1 cellular context compared by ENCODE assay signal in the genomic region with DNA sequence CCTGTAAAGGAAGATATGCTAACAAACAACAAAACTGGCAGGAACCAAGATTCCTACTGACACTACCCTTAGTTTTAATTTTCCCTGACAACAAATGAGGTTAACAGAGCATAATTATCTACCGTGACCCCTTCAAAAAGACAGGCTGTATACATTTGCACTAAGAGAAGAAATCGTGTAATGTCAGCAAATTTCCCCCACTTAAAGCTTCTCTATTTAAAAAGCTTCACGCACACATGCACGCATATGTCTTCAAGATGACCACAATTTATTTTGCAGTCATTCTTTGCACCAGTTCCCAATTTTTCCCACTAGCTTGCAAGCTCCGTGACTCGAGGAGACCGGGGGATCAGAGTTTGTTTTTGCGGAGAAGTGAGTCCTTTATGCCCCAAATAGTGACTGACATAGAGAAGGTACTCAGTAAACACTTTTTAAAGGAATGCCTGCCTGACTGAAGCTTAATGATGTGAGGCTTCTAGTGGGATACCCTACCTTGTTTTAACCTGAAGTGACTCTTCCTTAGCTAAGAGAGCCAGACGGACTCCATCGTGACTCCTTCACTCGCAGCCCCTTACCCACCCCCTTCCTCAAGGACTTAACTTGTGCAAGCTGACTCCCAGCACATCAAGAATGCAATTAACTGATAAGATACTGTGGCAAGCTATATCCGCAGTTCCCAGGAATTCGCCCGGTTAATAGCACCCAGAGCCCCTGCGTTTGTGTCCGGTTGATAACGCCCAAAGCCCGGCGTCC.
TF ChIP-seq lines count a peak whose summit lies in the region.

No MANE protein-coding gene starts in this region.

TF ChIP-seq in K562, 482 proteins besides CTCF, POLR2A, EP300 and RAD21 (continued from another document):
- TF ChIP-seq, protein P1, sequence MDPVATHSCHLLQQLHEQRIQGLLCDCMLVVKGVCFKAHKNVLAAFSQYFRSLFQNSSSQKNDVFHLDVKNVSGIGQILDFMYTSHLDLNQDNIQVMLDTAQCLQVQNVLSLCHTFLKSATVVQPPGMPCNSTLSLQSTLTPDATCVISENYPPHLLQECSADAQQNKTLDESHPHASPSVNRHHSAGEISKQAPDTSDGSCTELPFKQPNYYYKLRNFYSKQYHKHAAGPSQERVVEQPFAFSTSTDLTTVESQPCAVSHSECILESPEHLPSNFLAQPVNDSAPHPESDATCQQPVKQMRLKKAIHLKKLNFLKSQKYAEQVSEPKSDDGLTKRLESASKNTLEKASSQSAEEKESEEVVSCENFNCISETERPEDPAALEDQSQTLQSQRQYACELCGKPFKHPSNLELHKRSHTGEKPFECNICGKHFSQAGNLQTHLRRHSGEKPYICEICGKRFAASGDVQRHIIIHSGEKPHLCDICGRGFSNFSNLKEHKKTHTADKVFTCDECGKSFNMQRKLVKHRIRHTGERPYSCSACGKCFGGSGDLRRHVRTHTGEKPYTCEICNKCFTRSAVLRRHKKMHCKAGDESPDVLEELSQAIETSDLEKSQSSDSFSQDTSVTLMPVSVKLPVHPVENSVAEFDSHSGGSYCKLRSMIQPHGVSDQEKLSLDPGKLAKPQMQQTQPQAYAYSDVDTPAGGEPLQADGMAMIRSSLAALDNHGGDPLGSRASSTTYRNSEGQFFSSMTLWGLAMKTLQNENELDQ (CRISPR knock-in tag; IDR thresholded peaks at IDR 0.05; ENCODE audit: borderline replicate concordance): no peak
- TF ChIP-seq, protein P2, sequence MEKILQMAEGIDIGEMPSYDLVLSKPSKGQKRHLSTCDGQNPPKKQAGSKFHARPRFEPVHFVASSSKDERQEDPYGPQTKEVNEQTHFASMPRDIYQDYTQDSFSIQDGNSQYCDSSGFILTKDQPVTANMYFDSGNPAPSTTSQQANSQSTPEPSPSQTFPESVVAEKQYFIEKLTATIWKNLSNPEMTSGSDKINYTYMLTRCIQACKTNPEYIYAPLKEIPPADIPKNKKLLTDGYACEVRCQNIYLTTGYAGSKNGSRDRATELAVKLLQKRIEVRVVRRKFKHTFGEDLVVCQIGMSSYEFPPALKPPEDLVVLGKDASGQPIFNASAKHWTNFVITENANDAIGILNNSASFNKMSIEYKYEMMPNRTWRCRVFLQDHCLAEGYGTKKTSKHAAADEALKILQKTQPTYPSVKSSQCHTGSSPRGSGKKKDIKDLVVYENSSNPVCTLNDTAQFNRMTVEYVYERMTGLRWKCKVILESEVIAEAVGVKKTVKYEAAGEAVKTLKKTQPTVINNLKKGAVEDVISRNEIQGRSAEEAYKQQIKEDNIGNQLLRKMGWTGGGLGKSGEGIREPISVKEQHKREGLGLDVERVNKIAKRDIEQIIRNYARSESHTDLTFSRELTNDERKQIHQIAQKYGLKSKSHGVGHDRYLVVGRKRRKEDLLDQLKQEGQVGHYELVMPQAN (IDR thresholded peaks at IDR 0.05; ENCODE audit: borderline replicate concordance): 0 out of 2 replicates have a peak, but pooled peaks have one; percentile 49
